Comparison of ENCODE assay signal across 8 cellular contexts in the genomic region with DNA sequence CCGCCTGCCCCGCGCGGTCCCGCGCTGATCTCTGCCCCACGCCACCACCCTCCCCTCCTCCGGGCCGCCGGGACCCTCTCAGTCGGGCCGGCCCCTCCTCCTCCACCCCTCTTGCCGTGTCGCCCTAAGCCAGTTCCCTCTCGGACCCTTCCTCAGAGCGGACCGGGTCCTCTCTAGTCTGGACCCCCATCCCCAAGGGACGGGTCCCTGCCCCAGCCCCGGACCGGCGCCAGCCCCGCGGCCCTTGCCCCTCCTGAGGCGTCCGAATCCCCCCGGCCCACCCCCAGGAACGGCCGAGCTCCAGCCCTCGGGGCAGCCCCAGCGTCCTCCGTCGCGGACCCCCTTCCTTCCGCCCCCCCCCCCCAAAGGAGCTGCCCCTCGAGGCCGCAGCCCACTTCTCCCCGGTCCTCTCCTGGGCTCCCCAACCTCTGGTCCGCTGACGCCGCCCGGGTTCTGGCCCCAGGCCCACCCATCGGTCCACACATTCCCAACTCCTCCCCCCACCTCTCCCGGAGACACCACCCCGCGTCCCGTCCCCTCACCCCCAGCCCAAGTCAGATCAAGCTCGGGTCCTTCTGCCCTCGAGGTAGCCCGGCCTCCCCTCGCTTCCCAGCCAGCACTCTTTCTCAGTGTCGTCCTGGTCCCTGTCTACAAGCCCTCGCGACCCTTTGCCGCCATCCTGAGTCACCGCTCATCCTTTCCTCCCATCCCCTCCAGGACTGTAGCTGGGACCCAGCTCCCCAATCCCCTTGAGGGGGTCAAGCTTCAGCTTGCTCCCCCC. TPM values are rescaled to one million over a fixed set of nuclear protein-coding genes. Genes with fewer than 3 reads are reported as not detected.
DNase-seq lines count a peak whose midpoint lies in the region; ATAC-seq lines count a peak whose summit lies in the region.

No MANE protein-coding gene starts in this region.

- H3K4me3 ChIP-seq in endocrine pancreas (ENCODE audit: control insufficient read depth, insufficient read depth, low read length) = peak overlapping the region; percentile 79

- peak overlapping the region; percentile 81 for H3K9ac ChIP-seq in endocrine pancreas (ENCODE audit: control insufficient read depth, insufficient read depth, low read length)

- H3K4me1 ChIP-seq in endocrine pancreas (ENCODE audit: control insufficient read depth, insufficient read depth, low read length) = peaks cover 9% of the 10 kb centered on the region

- no peaks in the 10 kb centered on the region for H3K27me3 ChIP-seq in endocrine pancreas (ENCODE audit: control insufficient read depth, insufficient read depth, low read length)

- peak overlapping the region; percentile 68 to 88 (median 82) for H3K4me3 Mint-ChIP-seq in naive B cell

- H3K9me3 Mint-ChIP-seq in naive B cell = no peaks in the 10 kb centered on the region

- H3K36me3 ChIP-seq in endocrine pancreas (ENCODE audit: control insufficient read depth, insufficient read depth, low read length) = no peaks in the 10 kb centered on the region

- peaks cover 18 to 21% (median 20%) of the 10 kb centered on the region in 3 donors for H3K4me1 Mint-ChIP-seq in naive B cell

- H3K9me3 ChIP-seq in endocrine pancreas (ENCODE audit: control insufficient read depth, low read length) = no peaks in the 10 kb centered on the region

- H3K27me3 Mint-ChIP-seq in naive B cell = peaks cover 54 to 70% (median 66%) of the 10 kb centered on the region in 3 donors

- DNase-seq in DMS 273 (lab: John Stamatoyannopoulos, UW; ENCODE audit: unreplicated experiment) (peak; percentile 37), DMS 273 treated with DMSO at 0.1 percent for 48 hours (lab: John Stamatoyannopoulos, UW) (no peak), SK-N-DZ (ENCODE audit: low spot score) (peak; percentile 12), naive B cell (no peak), NK-92 (lab: John Stamatoyannopoulos, UW; ENCODE audit: unreplicated experiment) (no peak), NCI-H1436 (lab: John Stamatoyannopoulos, UW) (no peak), midbrain (lab: John Stamatoyannopoulos, UW) (no peak)

- H3K36me3 Mint-ChIP-seq in naive B cell = peaks cover 0 to 7% of the 10 kb centered on the region in 2 donors

- H3K27ac Mint-ChIP-seq in naive B cell = peak overlapping the region in 3 of 6 donors; percentile 1 to 74 (median 39)

- no peak for ATAC-seq in naive B cell (ENCODE audit: low read depth in 2 of 2)

RNA-seq across cellular contexts. Expression of gene PPP4R4, which starts 0.7 kb away (rescaled TPM):
- 2.7 and 10.5 TPM in 2 replicates for polyA plus RNA-seq in SK-N-DZ (2014; cell fraction: cytosol; rRNA removed)
- 5.9 and 8.7 TPM in 2 replicates for polyA plus RNA-seq in SK-N-DZ (2014; cell fraction: nucleus; rRNA removed)
- under 1 TPM in 1 of 6 donors, not detected in 5; 0.09 TPM for polyA plus RNA-seq in naive B cell (ENCODE audit: low read depth in 6 of 6)

RNA-seq across cellular contexts. Expression of gene IFI27L2, which starts 45.4 kb away (rescaled TPM):
- polyA plus RNA-seq in SK-N-DZ (2014; cell fraction: cytosol; rRNA removed) = 11.7 and 29.6 TPM in 2 replicates
- polyA plus RNA-seq in SK-N-DZ (2014; cell fraction: nucleus; rRNA removed) = 11.0 and 13.2 TPM in 2 replicates
- 10 to 100 TPM; 62.8 to 96.4 (median 72.6) TPM for polyA plus RNA-seq in naive B cell (ENCODE audit: low read depth in 6 of 6)

Comparison
In these comparisons a context has a peak if more than half of its experiments do, and no peak if none do; other contexts are left out.
1. DNase-seq: peak in DMS 273 (single experiment) and SK-N-DZ (single experiment); none in DMS 273 treated with DMSO at 0.1 percent for 48 hours (single experiment), naive B cell (single experiment), NK-92 (single experiment), NCI-H1436 (single experiment) and midbrain (single experiment).